Comparison of ENCODE assay signal across 9 cellular contexts in genomic region chr10:114271779-114272167, GRCh38. TPM values are rescaled to one million over a fixed set of nuclear protein-coding genes. Genes with fewer than 3 reads are reported as not detected.
DNase-seq lines count a peak whose midpoint lies in the region; ATAC-seq and TF ChIP-seq lines count a peak whose summit lies in the region.
"Had no signal": no experiment of that assay in that cellular context is flagged by ENCODE, and none has a peak within 500 bp of the region (broad histone marks: within the 10 kb centered on the region; RNA-seq: fewer than 3 reads in every experiment).

No MANE protein-coding gene starts in this region.

- TF ChIP-seq CTCF in epithelial cell of esophagus (IDR thresholded peaks at IDR 0.05; ENCODE audit: insufficient read depth, low read depth, low read length, missing control alignments): no peak
- no peak for TF ChIP-seq CTCF in WTC11 (IDR thresholded peaks at IDR 0.05)

- H3K4me1 Mint-ChIP-seq in WTC11: 0 out of 2 replicates have a peak, but pooled peaks cover 1% of the 10 kb centered on the region

- POLR2A ChIA-PET in WTC11 (lab: Charles Lee): no interaction called here

- no peaks in the 10 kb centered on the region for H3K27me3 Mint-ChIP-seq in WTC11 (ENCODE audit: low read depth)

- H3K27ac Mint-ChIP-seq in WTC11: no peak overlapping the region

- no peak overlapping the region for H3K4me3 Mint-ChIP-seq in WTC11

- ATAC-seq in WTC11 (no peak), HG03565 (IDR thresholded peaks at IDR 0.05; ENCODE audit: unreplicated experiment) (no peak)

- H3K36me3 Mint-ChIP-seq in WTC11: no peaks in the 10 kb centered on the region

- DNase-seq in ACHN: peak; percentile 88
- DNase-seq in NCI-H460 (ENCODE audit: extremely low read depth, low read depth): peak; percentile 12
- peak; percentile 96 for DNase-seq in epithelial cell of esophagus (ENCODE audit: low read depth)
- DNase-seq in lung microvascular endothelial cell (ENCODE audit: low read depth in 2 of 2): peak; percentile 84 to 87
- no peak for DNase-seq in NCI-H748 treated with DMSO at 0.1 percent for 48 hours (lab: John Stamatoyannopoulos, UW)
- DNase-seq in germinal center (ENCODE audit: low spot score): no peak
- no peak for DNase-seq in WTC11 (ENCODE audit: low spot score)

- in situ Hi-C loops in ACHN (cut with HindIII; ENCODE audit: low pct_ligation_motif_present, low pct_unique_long_range_greater_than_20kb, low sequenced_read_pairs): no loop called here

- H3K4me3 ChIP-seq in epithelial cell of esophagus (ENCODE audit: low read length): no peak overlapping the region
- H3K4me3 ChIP-seq: BLaER1 treated with 17β-estradiol and CSF1 and Interleukin-3, amounts not matched to agents 10 nM and 100 nM had no signal

- H3K9me3 Mint-ChIP-seq in WTC11: no peaks in the 10 kb centered on the region

- CTCF ChIA-PET in WTC11 (lab: Charles Lee): interaction anchor here (1.9 kb wide), 1 partner anchor 32 kb away, joined by 6 read pairs; no protein-coding TSS in a partner anchor

TF ChIP-seq in WTC11, 78 proteins besides CTCF, POLR2A, EP300 and RAD21 (continues in another document):
- TF ChIP-seq ARID4B (CRISPR knock-in tag; IDR thresholded peaks at IDR 0.05; ENCODE audit: borderline replicate concordance) (no peak), CREB1 (CRISPR knock-in tag; IDR thresholded peaks at IDR 0.05) (no peak), FOXK1 (CRISPR knock-in tag; IDR thresholded peaks at IDR 0.05) (no peak), ETV6 (CRISPR knock-in tag; IDR thresholded peaks at IDR 0.05) (no peak), TEAD1 (CRISPR knock-in tag; IDR thresholded peaks at IDR 0.05) (no peak), ELF4 (CRISPR knock-in tag; IDR thresholded peaks at IDR 0.05; ENCODE audit: low read depth) (no peak), ZNF532 (CRISPR knock-in tag; IDR thresholded peaks at IDR 0.05; ENCODE audit: borderline replicate concordance) (no peak), ATF6 (CRISPR knock-in tag; IDR thresholded peaks at IDR 0.05) (no peak), CREM (CRISPR knock-in tag; IDR thresholded peaks at IDR 0.05) (no peak), ZNF671 (CRISPR knock-in tag; IDR thresholded peaks at IDR 0.05) (no peak), NR3C1 (CRISPR knock-in tag; conservative IDR thresholded peaks at IDR 0.05; ENCODE audit: low read depth) (no peak), ZNF121 (CRISPR knock-in tag; IDR thresholded peaks at IDR 0.05) (no peak), ZNF416 (CRISPR knock-in tag; IDR thresholded peaks at IDR 0.05) (no peak), TP53 (CRISPR knock-in tag; IDR thresholded peaks at IDR 0.05) (no peak)
- TF ChIP-seq, protein P1, sequence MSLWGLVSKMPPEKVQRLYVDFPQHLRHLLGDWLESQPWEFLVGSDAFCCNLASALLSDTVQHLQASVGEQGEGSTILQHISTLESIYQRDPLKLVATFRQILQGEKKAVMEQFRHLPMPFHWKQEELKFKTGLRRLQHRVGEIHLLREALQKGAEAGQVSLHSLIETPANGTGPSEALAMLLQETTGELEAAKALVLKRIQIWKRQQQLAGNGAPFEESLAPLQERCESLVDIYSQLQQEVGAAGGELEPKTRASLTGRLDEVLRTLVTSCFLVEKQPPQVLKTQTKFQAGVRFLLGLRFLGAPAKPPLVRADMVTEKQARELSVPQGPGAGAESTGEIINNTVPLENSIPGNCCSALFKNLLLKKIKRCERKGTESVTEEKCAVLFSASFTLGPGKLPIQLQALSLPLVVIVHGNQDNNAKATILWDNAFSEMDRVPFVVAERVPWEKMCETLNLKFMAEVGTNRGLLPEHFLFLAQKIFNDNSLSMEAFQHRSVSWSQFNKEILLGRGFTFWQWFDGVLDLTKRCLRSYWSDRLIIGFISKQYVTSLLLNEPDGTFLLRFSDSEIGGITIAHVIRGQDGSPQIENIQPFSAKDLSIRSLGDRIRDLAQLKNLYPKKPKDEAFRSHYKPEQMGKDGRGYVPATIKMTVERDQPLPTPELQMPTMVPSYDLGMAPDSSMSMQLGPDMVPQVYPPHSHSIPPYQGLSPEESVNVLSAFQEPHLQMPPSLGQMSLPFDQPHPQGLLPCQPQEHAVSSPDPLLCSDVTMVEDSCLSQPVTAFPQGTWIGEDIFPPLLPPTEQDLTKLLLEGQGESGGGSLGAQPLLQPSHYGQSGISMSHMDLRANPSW (CRISPR knock-in tag; conservative IDR thresholded peaks at IDR 0.05; ENCODE audit: low read depth): no peak

RNA-seq across cellular contexts. Expression of gene VWA2, which starts 32.7 kb away (rescaled TPM):
- total RNA-seq in NCI-H460 (2014; rRNA removed; shearing (Covaris generic)): not detected in 2 replicates
- polyA plus RNA-seq in NCI-H460 (2014; cell fraction: nucleus; rRNA removed): not detected in 2 replicates
- total RNA-seq in lung microvascular endothelial cell: not detected in 2 replicates
- total RNA-seq in WTC11 (2021): 2.1 to 3.1 TPM (median 2.7 TPM) in 3 replicates

Comparison
In these comparisons a context has a peak if more than half of its experiments do, and no peak if none do; other contexts are left out.
1. DNase-seq: peak in ACHN (single experiment), NCI-H460 (single experiment), epithelial cell of esophagus (single experiment) and lung microvascular endothelial cell (2 of 2); none in NCI-H748 treated with DMSO at 0.1 percent for 48 hours (single experiment), germinal center (single experiment) and WTC11 (single experiment).